ENCODE assay signal across 8 cellular contexts in the genomic region with DNA sequence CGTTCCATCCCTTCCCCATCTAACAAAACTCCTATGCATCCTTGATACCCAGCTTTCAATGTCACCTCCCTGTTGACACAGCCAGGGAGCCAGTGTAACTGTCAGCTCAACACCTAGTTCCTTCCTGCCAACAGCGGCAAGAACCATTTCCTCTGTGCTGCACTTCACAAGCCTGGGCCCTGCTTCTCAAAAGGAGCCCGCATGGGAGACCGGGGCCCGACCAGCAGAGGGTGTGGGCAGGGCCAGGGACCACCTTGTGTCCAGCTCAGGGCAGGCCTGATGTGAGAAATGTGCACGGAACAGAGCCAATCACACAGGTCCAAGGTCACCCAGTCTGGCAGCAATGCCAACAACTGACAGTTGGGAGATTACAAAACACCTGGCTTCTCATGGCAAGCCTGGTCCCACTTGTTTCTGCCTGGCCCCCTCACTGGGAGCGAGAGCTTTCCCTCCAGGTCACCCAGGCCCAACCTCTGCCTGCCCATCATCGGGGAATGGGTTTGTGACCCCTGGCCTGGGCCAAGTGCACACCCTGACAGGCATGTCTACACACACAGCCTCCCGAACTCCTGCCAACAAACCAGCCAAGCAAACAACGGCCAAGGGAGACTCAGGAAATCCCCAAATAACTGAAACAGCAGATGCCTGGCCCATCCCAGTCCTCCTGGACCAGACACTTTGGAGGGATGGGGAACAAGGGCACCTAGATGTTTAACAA. TPM values are rescaled to one million over a fixed set of nuclear protein-coding genes. Genes with fewer than 3 reads are reported as not detected.
DNase-seq lines count a peak whose midpoint lies in the region; ATAC-seq and TF ChIP-seq lines count a peak whose summit lies in the region.

No MANE protein-coding gene starts in this region.

- CTCF ChIA-PET in activated CD8-positive, alpha-beta T cell treated with anti-CD3 and anti-CD28 coated beads, Interleukin-2, amount 10 ng/mL, durations not matched to agents 7 days and 5 days (lab: Charles Lee): interaction anchor here (0.7 to 8.5 kb wide), 9 partner anchors 9 to 805 kb away, joined by 3 to 65 read pairs (median 5); partner anchors contain the start of genes CLTB, FAF2 and TSPAN17

- no peaks in the 10 kb centered on the region for H3K9me3 Mint-ChIP-seq in activated CD8-positive, alpha-beta T cell treated with anti-CD3 and anti-CD28 coated beads, Interleukin-2, amount 10 ng/mL, durations not matched to agents 7 days and 5 days (ENCODE audit: insufficient read depth)

- H3K4me1 ChIP-seq in HUES6 (ENCODE audit: control insufficient read depth, insufficient read depth, low read length): peaks cover 23% of the 10 kb centered on the region
- peaks cover 37 to 50% of the 10 kb centered on the region in 2 donors for H3K4me1 ChIP-seq in gastrocnemius medialis

- TF ChIP-seq CTCF in fibroblast of the aortic adventitia (IDR thresholded peaks at IDR 0.05; ENCODE audit: insufficient read depth, low read length) (no peak), gastrocnemius medialis (IDR thresholded peaks at IDR 0.05 in 4 of 5, conservative IDR thresholded peaks at IDR 0.05 in 1 of 5) (no peak)

- POLR2A ChIA-PET in activated CD8-positive, alpha-beta T cell treated with anti-CD3 and anti-CD28 coated beads, Interleukin-2, amount 10 ng/mL, durations not matched to agents 7 days and 5 days (lab: Charles Lee): interaction anchor here (0.9 to 3.7 kb wide), 10 partner anchors 9 to 145 kb away, joined by 3 to 35 read pairs (median 4); partner anchors contain the start of genes CLTB and FAF2

- H3K27me3 Mint-ChIP-seq in activated CD8-positive, alpha-beta T cell treated with anti-CD3 and anti-CD28 coated beads, Interleukin-2, amount 10 ng/mL, durations not matched to agents 7 days and 5 days (ENCODE audit: low read depth): no peaks in the 10 kb centered on the region

- H3K27ac ChIP-seq in HUES6 (ENCODE audit: low read depth, low read length): no peak overlapping the region
- H3K27ac ChIP-seq in gastrocnemius medialis: peak overlapping the region; percentile 94 to 100 (median 97)

- peak; percentile 17 for DNase-seq in AG20443 (ENCODE audit: low spot score)
- peak; percentile 76 for DNase-seq in activated CD8-positive, alpha-beta T cell treated with anti-CD3 and anti-CD28 coated beads, Interleukin-2, amount 10 ng/mL, durations not matched to agents 7 days and 5 days
- peak; percentile 44 for DNase-seq in fibroblast of the aortic adventitia (ENCODE audit: low read depth)
- DNase-seq in gastrocnemius medialis: peak in 1 of 2 donors; percentile 68
- no peak for DNase-seq in dedifferentiated amniotic fluid mesenchymal stem cell (ENCODE audit: extremely low spot score)

- H3K4me1 Mint-ChIP-seq in activated CD8-positive, alpha-beta T cell treated with anti-CD3 and anti-CD28 coated beads, Interleukin-2, amount 10 ng/mL, durations not matched to agents 7 days and 5 days (ENCODE audit: low read depth): peaks cover 62% of the 10 kb centered on the region

- H3K4me3 ChIP-seq in HUES6 (ENCODE audit: low read depth, low read length): peak overlapping the region; percentile 96; the same call in 1 of the 2 replicates
- peak overlapping the region; percentile 22 for H3K4me3 ChIP-seq in fibroblast of the aortic adventitia (ENCODE audit: low read depth, low read length)
- H3K4me3 ChIP-seq in gastrocnemius medialis: peak overlapping the region in 1 of 4 donors; percentile 97

- H3K9ac ChIP-seq in HUES6 (ENCODE audit: low read length): peak overlapping the region; percentile 7

- H3K27me3 ChIP-seq in HUES6 (ENCODE audit: control insufficient read depth, insufficient read depth, low read length): no peaks in the 10 kb centered on the region
- H3K27me3 ChIP-seq in gastrocnemius medialis: no peaks in the 10 kb centered on the region

- intact Hi-C loops in gastrocnemius medialis (cut with DNase I; ENCODE audit: low total_unique reads): no loop called here

- H3K4me3 Mint-ChIP-seq in activated CD8-positive, alpha-beta T cell treated with anti-CD3 and anti-CD28 coated beads, Interleukin-2, amount 10 ng/mL, durations not matched to agents 7 days and 5 days: peak overlapping the region; percentile 95

- ATAC-seq in activated CD8-positive, alpha-beta T cell treated with anti-CD3 and anti-CD28 coated beads, Interleukin-2, amount 10 ng/mL, durations not matched to agents 7 days and 5 days: peak; percentile 7
- ATAC-seq in gastrocnemius medialis: no peak
- no peak for ATAC-seq in HG02852 (IDR thresholded peaks at IDR 0.05; ENCODE audit: unreplicated experiment)
- ATAC-seq in HG02981 (IDR thresholded peaks at IDR 0.05; ENCODE audit: unreplicated experiment): no peak

- TF ChIP-seq POLR2A in gastrocnemius medialis (IDR thresholded peaks at IDR 0.05): no peak

- H3K36me3 ChIP-seq in HUES6 (ENCODE audit: control insufficient read depth, insufficient read depth, low read length): peaks cover 55% of the 10 kb centered on the region
- peaks cover 0 to 25% of the 10 kb centered on the region in 2 donors for H3K36me3 ChIP-seq in gastrocnemius medialis

- in situ Hi-C loops in gastrocnemius medialis (cut with MboI; ENCODE audit: low sequenced_read_pairs in 4 of 4): loop anchor here in 3 of 4 donors (10.0 to 25.0 kb wide), 4 partner anchors 97 to 478 kb away; partner anchors contain the start of genes UIMC1 (in 2 of the 3), CLTB (in 1 of the 3), FAF2 (in 1 of the 3) and ZNF346 (in 1 of the 3)

- H3K27ac Mint-ChIP-seq in activated CD8-positive, alpha-beta T cell treated with anti-CD3 and anti-CD28 coated beads, Interleukin-2, amount 10 ng/mL, durations not matched to agents 7 days and 5 days: peak overlapping the region; percentile 99

- H3K9me3 ChIP-seq in HUES6 (ENCODE audit: control insufficient read depth, insufficient read depth, low read depth, low read length) (no peaks in the 10 kb centered on the region), gastrocnemius medialis (no peaks in the 10 kb centered on the region)

- peaks cover 55% of the 10 kb centered on the region for H3K36me3 Mint-ChIP-seq in activated CD8-positive, alpha-beta T cell treated with anti-CD3 and anti-CD28 coated beads, Interleukin-2, amount 10 ng/mL, durations not matched to agents 7 days and 5 days (ENCODE audit: low read depth)

RNA-seq across cellular contexts. Expression of gene RNF44, which starts 3.1 kb away (rescaled TPM):
- total RNA-seq in activated CD8-positive, alpha-beta T cell treated with anti-CD3 and anti-CD28 coated beads, Interleukin-2, amount 10 ng/mL, durations not matched to agents 7 days and 5 days: 10 to 100 TPM; 88.3 to 92.7 TPM
- total RNA-seq in fibroblast of the aortic adventitia (ENCODE audit: low replicate concordance) (3.1 and 4.8 TPM in 2 replicates), gastrocnemius medialis (1 to 10 TPM; 4.1 to 7.0 (median 6.7) TPM)

RNA-seq across cellular contexts. Expression of gene CDHR2, which starts 15.1 kb away (rescaled TPM):
- 1 to 10 TPM; 2.1 to 2.2 TPM for total RNA-seq in activated CD8-positive, alpha-beta T cell treated with anti-CD3 and anti-CD28 coated beads, Interleukin-2, amount 10 ng/mL, durations not matched to agents 7 days and 5 days
- total RNA-seq in fibroblast of the aortic adventitia (ENCODE audit: low replicate concordance) (not detected in 2 replicates), gastrocnemius medialis (under 1 TPM in 3 of 4 donors, not detected in 1; 0.07 to 0.27 (median 0.20) TPM)

Comparison
In these comparisons a context has a peak if more than half of its experiments do, and no peak if none do; other contexts are left out.
1. RNA of gene RNF44, which starts 3.1 kb away (total RNA-seq): 88.3 to 92.7 TPM in activated CD8-positive, alpha-beta T cell treated with anti-CD3 and anti-CD28 coated beads, Interleukin-2, amount 10 ng/mL, durations not matched to agents 7 days and 5 days; 4.1 to 7.0 TPM in gastrocnemius medialis and 3.1 to 4.8 TPM in fibroblast of the aortic adventitia; every median in the first group is over 10 times any median in the second.